Comparison of ENCODE assay signal across 7 cellular contexts in the genomic region with DNA sequence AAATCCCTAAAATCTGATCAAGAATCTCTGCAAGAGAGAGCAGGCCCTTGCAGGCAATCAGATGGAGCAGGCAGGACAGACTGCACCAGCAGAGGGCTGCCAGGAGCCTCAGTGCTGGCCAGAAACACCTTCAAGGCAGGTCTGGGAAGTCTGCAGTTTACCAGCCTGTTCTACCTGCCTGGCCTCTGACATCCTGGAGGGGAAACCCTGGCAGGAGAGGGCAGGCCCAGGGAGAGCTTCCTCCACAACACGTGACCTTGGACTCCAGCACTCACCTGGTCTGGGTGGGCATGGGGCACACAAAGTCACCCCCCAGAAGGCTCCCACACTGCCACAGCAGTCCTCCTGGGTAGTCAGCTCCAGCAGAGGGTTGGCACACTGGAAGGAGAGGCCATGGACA. TPM values are rescaled to one million over a fixed set of nuclear protein-coding genes. Genes with fewer than 3 reads are reported as not detected.
A peak's percentile ranks its signal among the peaks of the same experiment; 100 is the strongest.
DNase-seq lines count a peak whose midpoint lies in the region; ATAC-seq and TF ChIP-seq lines count a peak whose summit lies in the region.

No MANE protein-coding gene starts in this region.

- H3K4me1 ChIP-seq in PC-3 (ENCODE audit: insufficient read depth, low read length) = peaks cover 14% of the 10 kb centered on the region
- H3K4me1 ChIP-seq in A673 (ENCODE audit: insufficient read depth, low read length, poor library complexity, severe bottlenecking) = no peaks in the 10 kb centered on the region

- H3F3A ChIP-seq in PC-3 (ENCODE audit: low read length, unreplicated experiment) = no peaks in the 10 kb centered on the region

- H2AFZ ChIP-seq in PC-3 (ENCODE audit: low read length) = no peak overlapping the region

- DNase-seq in GM12864 (ENCODE audit: low read depth) (no peak), PC-3 (peak; percentile 71), epithelial cell of proximal tubule (ENCODE audit: low read depth) (no peak), renal cortical epithelial cell (ENCODE audit: low read depth) (peak; percentile 28), T-helper 2 cell (no peak), A673 (ENCODE audit: low spot score) (no peak), NCI-H526 treated with DMSO at 0.1 percent for 48 hours (lab: John Stamatoyannopoulos, UW) (no peak)

- intact Hi-C loops in PC-3 (cut with micrococcal nuclease) (loop anchor here (1.0 to 2.0 kb wide), 2 partner anchors 22 to 59 kb away; no protein-coding TSS in a partner anchor), A673 (cut with micrococcal nuclease; ENCODE audit: unreplicated experiment) (no loop called here)

- no peaks in the 10 kb centered on the region for H3K36me3 ChIP-seq in PC-3 (ENCODE audit: low read depth, low read length)
- no peaks in the 10 kb centered on the region for H3K36me3 ChIP-seq in A673 (ENCODE audit: insufficient read depth, low read length, poor library complexity, severe bottlenecking)

- no peaks in the 10 kb centered on the region for H3K9me2 ChIP-seq in PC-3 (replicated peaks; ENCODE audit: low read length)

- ATAC-seq in PC-3 = peak; percentile 98

- POLR2A ChIA-PET in PC-3 (lab: Charles Lee; ENCODE audit: unreplicated experiment) = no interaction called here
- POLR2A ChIA-PET in A673 (lab: Charles Lee; ENCODE audit: low non-redundant PET) = no interaction called here

- no peak overlapping the region for H3K4me2 ChIP-seq in PC-3 (ENCODE audit: low read length)

- no peak overlapping the region for H3K9ac ChIP-seq in PC-3 (ENCODE audit: low read length)

- H3K4me3 ChIP-seq in GM12864 (ENCODE audit: low read depth, low read length) = no peak overlapping the region
- H3K4me3 ChIP-seq in PC-3 (ENCODE audit: low read length) = no peak overlapping the region
- H3K4me3 ChIP-seq in epithelial cell of proximal tubule (ENCODE audit: low read depth, low read length) = no peak overlapping the region
- H3K4me3 ChIP-seq in A673 (ENCODE audit: low read depth, low read length, poor library complexity, severe bottlenecking) = no peak overlapping the region

- H3K27ac ChIP-seq in PC-3 (ENCODE audit: low read length) = no peak overlapping the region
- no peak overlapping the region for H3K27ac ChIP-seq in A673 (ENCODE audit: low read depth, low read length, poor library complexity, severe bottlenecking)

- no peaks in the 10 kb centered on the region for H3K27me3 ChIP-seq in PC-3 (ENCODE audit: low read length)
- no peaks in the 10 kb centered on the region for H3K27me3 ChIP-seq in A673 (replicated peaks; ENCODE audit: insufficient read depth, low read depth, low read length, poor library complexity)

- no peaks in the 10 kb centered on the region for H4K20me1 ChIP-seq in PC-3 (ENCODE audit: low read length)

- H3K79me2 ChIP-seq in PC-3 (ENCODE audit: low read length) = no peaks in the 10 kb centered on the region

- CTCF ChIA-PET in PC-3 (lab: Charles Lee) (no interaction called here), A673 (lab: Charles Lee) (no interaction called here)

- no peaks in the 10 kb centered on the region for H3K9me3 ChIP-seq in PC-3 (ENCODE audit: low read length)
- no peaks in the 10 kb centered on the region for H3K9me3 ChIP-seq in A673 (ENCODE audit: low read depth, low read length, poor library complexity, severe bottlenecking)

- peak; percentile 15 for TF ChIP-seq CTCF in GM12864 (IDR thresholded peaks at IDR 0.05; ENCODE audit: low read depth, low read length, missing control alignments)
- peak; percentile 74 for TF ChIP-seq CTCF in PC-3 (conservative IDR thresholded peaks at IDR 0.05; ENCODE audit: low read depth, low read length)
- TF ChIP-seq CTCF in epithelial cell of proximal tubule (conservative IDR thresholded peaks at IDR 0.05; ENCODE audit: low read depth, low read length) = peak; percentile 54
- no peak for TF ChIP-seq CTCF in A673 (conservative IDR thresholded peaks at IDR 0.05; ENCODE audit: low read depth, low read length)

- BruUV-seq in PC-3 (replicated peaks; lab: Mats Ljungman, UMichigan) = no TSS peak
- BruUV-seq in A673 (replicated peaks; lab: Mats Ljungman, UMichigan) = no TSS peak

RNA-seq across cellular contexts. Expression of gene ISCA2, which starts 56.0 kb away (rescaled TPM):
- total RNA-seq in PC-3 (2014; rRNA removed) = 30.1 and 32.3 TPM in 2 replicates
- total RNA-seq in epithelial cell of proximal tubule = 41.6 and 50.3 TPM in 2 replicates
- 14.9 and 15.5 TPM in 2 replicates for total RNA-seq in renal cortical epithelial cell
- 25.5 and 26.3 TPM in 2 replicates for total RNA-seq in A673 (2021)

RNA-seq across cellular contexts. Expression of gene NPC2, which starts 56.5 kb away (rescaled TPM):
- total RNA-seq in PC-3 (2014; rRNA removed) = 138 and 195 TPM in 2 replicates
- 229 and 281 TPM in 2 replicates for total RNA-seq in epithelial cell of proximal tubule
- 209 and 247 TPM in 2 replicates for total RNA-seq in renal cortical epithelial cell
- 55.1 and 68.8 TPM in 2 replicates for total RNA-seq in A673 (2021)

Comparison
In these comparisons a context has a peak if more than half of its experiments do, and no peak if none do; other contexts are left out.
1. DNase-seq: peak in PC-3 (single experiment) and renal cortical epithelial cell (single experiment); none in GM12864 (single experiment), epithelial cell of proximal tubule (single experiment), T-helper 2 cell (0 of 5), A673 (single experiment) and NCI-H526 treated with DMSO at 0.1 percent for 48 hours (single experiment).